28 cellular contexts compared by ENCODE assay signal in genomic region chr15:38112406-38112805, GRCh38.
"Had no signal": no experiment of that assay in that cellular context is flagged by ENCODE, and none has a peak within 500 bp of the region (broad histone marks: within the 10 kb centered on the region; RNA-seq: fewer than 3 reads in every experiment).

No MANE protein-coding gene starts in this region.

- H3K36me3 Mint-ChIP-seq: immature natural killer cell; memory B cell; natural killer cell; stimulated activated effector memory CD8-positive, alpha-beta T cell treated with anti-CD3 and anti-CD28 coated beads, Interleukin-12 subunit alpha, Interleukin-12 subunit beta, amount 100 ng/mL, for 72 hours had no signal

- FAIRE-seq: colon, endothelial cell of umbilical vein, pancreas had no signal

- H3K4me2 ChIP-seq: smooth muscle cell had no signal

- H3K4me3 Mint-ChIP-seq: immature natural killer cell; memory B cell; natural killer cell; stimulated activated effector memory CD8-positive, alpha-beta T cell treated with anti-CD3 and anti-CD28 coated beads, Interleukin-12 subunit alpha, Interleukin-12 subunit beta, amount 100 ng/mL, for 72 hours had no signal

- H3K27ac ChIP-seq: esophagus muscularis mucosa, heart right ventricle, lower lobe of right lung, neutrophil, pancreas, right atrium auricular region, stomach, thyroid gland had no signal

- H3K9me3 Mint-ChIP-seq: immature natural killer cell; memory B cell; natural killer cell; stimulated activated effector memory CD8-positive, alpha-beta T cell treated with anti-CD3 and anti-CD28 coated beads, Interleukin-12 subunit alpha, Interleukin-12 subunit beta, amount 100 ng/mL, for 72 hours had no signal

- H3K27ac Mint-ChIP-seq: immature natural killer cell; memory B cell; natural killer cell; stimulated activated effector memory CD8-positive, alpha-beta T cell treated with anti-CD3 and anti-CD28 coated beads, Interleukin-12 subunit alpha, Interleukin-12 subunit beta, amount 100 ng/mL, for 72 hours had no signal

- H3K27me3 Mint-ChIP-seq: memory B cell had no signal

- H3K9me3 ChIP-seq: esophagus muscularis mucosa, heart right ventricle, lower lobe of right lung, neutrophil, pancreas, right atrium auricular region, stomach, thyroid gland had no signal

- ATAC-seq: heart right ventricle; left ventricle myocardium superior; lower lobe of right lung; natural killer cell; pancreas; sciatic nerve; stimulated activated effector memory CD8-positive, alpha-beta T cell treated with anti-CD3 and anti-CD28 coated beads, Interleukin-12 subunit alpha, Interleukin-12 subunit beta, amount 100 ng/mL, for 72 hours had no signal

- H3K27me3 ChIP-seq: esophagus muscularis mucosa, heart right ventricle, neutrophil, pancreas, right atrium auricular region, stomach, thyroid gland had no signal

- H3K4me3 ChIP-seq: esophagus muscularis mucosa, heart right ventricle, lower lobe of right lung, pancreas, right atrium auricular region, smooth muscle cell, stomach, thyroid gland had no signal

- DNase-seq: effector memory CD4-positive, alpha-beta T cell; foreskin melanocyte; glutamatergic neuron; heart right ventricle; hippocampal formation; immature natural killer cell; islet precursor cell; kidney glomerular epithelial cell; left ventricle myocardium superior; lower lobe of right lung; natural killer cell; pancreas; stimulated activated CD4-positive, alpha-beta T cell treated with anti-CD3 and anti-CD28 coated beads, Interleukin-12 subunit alpha, Interleukin-12 subunit beta, amount 100 ng/mL, for 4 hours; stimulated activated CD4-positive, alpha-beta T cell treated with anti-CD3 and anti-CD28 coated beads, Interleukin-1b, Interleukin-23, amount 100 ng/mL, for 48 hours; stimulated activated CD4-positive, alpha-beta T cell treated with anti-CD3 and anti-CD28 coated beads, Interleukin-4, amount 100 ng/mL, for 24 hours; stimulated activated naive CD4-positive, alpha-beta T cell treated with Interleukin-2 at 50 U/mL for 16 hours; stomach; thyroid gland; trophoblast cell had no signal

- H3K4me1 Mint-ChIP-seq: immature natural killer cell; memory B cell; stimulated activated effector memory CD8-positive, alpha-beta T cell treated with anti-CD3 and anti-CD28 coated beads, Interleukin-12 subunit alpha, Interleukin-12 subunit beta, amount 100 ng/mL, for 72 hours had no signal

- H3K36me3 ChIP-seq: esophagus muscularis mucosa, heart right ventricle, lower lobe of right lung, neutrophil, pancreas, right atrium auricular region, stomach, thyroid gland had no signal

- H3K4me1 ChIP-seq: esophagus muscularis mucosa, heart right ventricle, lower lobe of right lung, pancreas, right atrium auricular region, stomach had no signal
